Comparison of ENCODE assay signal across 8 cellular contexts in genomic region chr19:52941523-52941922, GRCh38. TPM values are rescaled to one million over a fixed set of nuclear protein-coding genes. Genes with fewer than 3 reads are reported as not detected.
DNase-seq lines count a peak whose midpoint lies in the region; TF ChIP-seq lines count a peak whose summit lies in the region.
"Not testable (repeated sequence)": the region's sequence is repeated elsewhere in the genome, so short reads cannot be mapped to it uniquely, and the experiment has no call there.

No MANE protein-coding gene starts in this region.

- H3K4me1 Mint-ChIP-seq in brain: peaks cover 37% of the 10 kb centered on the region

- H3K4me3 ChIP-seq in GM12865 (ENCODE audit: low read depth, low read length) (peak overlapping the region; percentile 99), WI38 (ENCODE audit: low read depth, low read length) (peak overlapping the region; percentile 93), fibroblast of the aortic adventitia (ENCODE audit: low read depth, low read length) (peak overlapping the region; percentile 83), mesendoderm (ENCODE audit: low read length) (peak overlapping the region; percentile 88), retinal pigment epithelial cell (ENCODE audit: low read length) (peak overlapping the region; percentile 88), vagina (peak overlapping the region; percentile 56 to 91)

- H3K27ac ChIP-seq in mesendoderm (ENCODE audit: low read depth, low read length): not testable (repeated sequence)
- peak overlapping the region; percentile 79 for H3K27ac ChIP-seq in vagina

- not testable (repeated sequence) for H3K36me3 ChIP-seq in mesendoderm (ENCODE audit: control insufficient read depth, insufficient read depth, low read length); vagina

- H3K9ac ChIP-seq in mesendoderm (ENCODE audit: low read length): peak overlapping the region; percentile 88

- not testable (repeated sequence) for H2BK15ac ChIP-seq in mesendoderm (replicated peaks; ENCODE audit: low read depth)

- not testable (repeated sequence) for H2BK5ac ChIP-seq in mesendoderm (ENCODE audit: low read length)

- not testable (repeated sequence) for H2BK120ac ChIP-seq in mesendoderm (ENCODE audit: low read depth, low read length)

- DNase-seq in GM12865 (ENCODE audit: low read depth); fibroblast of the aortic adventitia (ENCODE audit: low read depth); retinal pigment epithelial cell (ENCODE audit: low read depth); vagina (ENCODE audit: extremely low spot score in 2 of 2): not testable (repeated sequence)
- DNase-seq in NCI-H2227 (lab: John Stamatoyannopoulos, UW; ENCODE audit: unreplicated experiment): peak; percentile 53
- DNase-seq in mesendoderm: peak; percentile 35

- peak overlapping the region; percentile 21 to 74 (median 67) for H3K27ac Mint-ChIP-seq in brain

- not testable (repeated sequence) for H3K79me1 ChIP-seq in mesendoderm (ENCODE audit: low read length)

- not testable (repeated sequence) for H4K8ac ChIP-seq in mesendoderm (ENCODE audit: low read depth, low read length)

- H3K79me2 ChIP-seq in mesendoderm (ENCODE audit: control insufficient read depth, insufficient read depth, low read length): not testable (repeated sequence)

- not testable (repeated sequence) for H3K4me1 ChIP-seq in mesendoderm (ENCODE audit: control insufficient read depth, low read depth, low read length)
- H3K4me1 ChIP-seq in vagina: peaks cover 28% of the 10 kb centered on the region

- not testable (repeated sequence) for H4K5ac ChIP-seq in mesendoderm (ENCODE audit: low read length)

- WGBS in mesendoderm (ENCODE audit: extremely low coverage, insufficient coverage, low lambda C conversion rate): 100% methylated on average over 1 of the region's 2 CpGs

- peak overlapping the region; percentile 86 to 94 (median 92) for H3K4me3 Mint-ChIP-seq in brain

- H3K27me3 ChIP-seq in mesendoderm (ENCODE audit: insufficient read depth, low read length, poor library complexity); vagina: not testable (repeated sequence)

- H3K9me3 Mint-ChIP-seq in brain: not testable (repeated sequence)

- H3K27me3 Mint-ChIP-seq in brain: not testable (repeated sequence)

- not testable (repeated sequence) for H3K36me3 Mint-ChIP-seq in brain

- H3K18ac ChIP-seq in mesendoderm (ENCODE audit: low read length): not testable (repeated sequence)

- peak overlapping the region; percentile 34 for H3K4me2 ChIP-seq in mesendoderm (ENCODE audit: low read length)

- not testable (repeated sequence) for TF ChIP-seq CTCF in GM12865 (IDR thresholded peaks at IDR 0.05; ENCODE audit: insufficient read depth, low read depth, low read length, missing control alignments); WI38 (IDR thresholded peaks at IDR 0.05; ENCODE audit: low read depth, low read length); brain (conservative IDR thresholded peaks at IDR 0.05); fibroblast of the aortic adventitia (IDR thresholded peaks at IDR 0.05; ENCODE audit: insufficient read depth, low read length); retinal pigment epithelial cell (conservative IDR thresholded peaks at IDR 0.05; ENCODE audit: low read depth, low read length); vagina (IDR thresholded peaks at IDR 0.05)

- H3K23ac ChIP-seq in mesendoderm (ENCODE audit: low read length): not testable (repeated sequence)

- H2AK5ac ChIP-seq in mesendoderm (ENCODE audit: low read length): not testable (repeated sequence)

- TF ChIP-seq POLR2A in vagina (IDR thresholded peaks at IDR 0.05): not testable (repeated sequence)

- intact Hi-C loops in vagina (cut with DNase I): not testable (repeated sequence)

- not testable (repeated sequence) for H3K9me3 ChIP-seq in vagina

- H3K4ac ChIP-seq in mesendoderm (ENCODE audit: low read depth, low read length): not testable (repeated sequence)

- peak overlapping the region; percentile 84 for H3K56ac ChIP-seq in mesendoderm (ENCODE audit: low read length)

RNA-seq across cellular contexts. Expression of gene ZNF888, which starts 18.3 kb away (rescaled TPM):
- polyA plus RNA-seq in brain (ENCODE audit: insufficient read depth, low read depth, low replicate concordance): 0.78 TPM
- total RNA-seq in fibroblast of the aortic adventitia (ENCODE audit: low replicate concordance) (0.82 and 4.7 TPM in 2 replicates), vagina (3.7 TPM)
- polyA plus RNA-seq in mesendoderm (2013, experiment 1 of 2): 4.5 TPM
- polyA plus RNA-seq in mesendoderm (2013, experiment 2 of 2): 4.4 TPM

RNA-seq across cellular contexts. Expression of gene ZNF816, which starts 21.2 kb away (rescaled TPM):
- polyA plus RNA-seq in brain (ENCODE audit: insufficient read depth, low read depth, low replicate concordance): 2.4 TPM
- total RNA-seq in fibroblast of the aortic adventitia (ENCODE audit: low replicate concordance) (4.1 and 7.4 TPM in 2 replicates), vagina (9.6 TPM)
- polyA plus RNA-seq in mesendoderm (2013, experiment 1 of 2): 7.2 TPM
- 8.0 TPM for polyA plus RNA-seq in mesendoderm (2013, experiment 2 of 2)

RNA-seq across cellular contexts. Expression of gene ZNF320, which starts 44.1 kb away (rescaled TPM):
- 4.1 TPM for polyA plus RNA-seq in brain (ENCODE audit: insufficient read depth, low read depth, low replicate concordance)
- total RNA-seq in fibroblast of the aortic adventitia (ENCODE audit: low replicate concordance) (7.3 and 12.0 TPM in 2 replicates), vagina (6.4 TPM)
- 8.3 TPM for polyA plus RNA-seq in mesendoderm (2013, experiment 1 of 2)
- polyA plus RNA-seq in mesendoderm (2013, experiment 2 of 2): 8.6 TPM
